Comparison of ENCODE assay signal across 29 cellular contexts in genomic region chr2:129977986-129978385, GRCh38. TPM values are rescaled to one million over a fixed set of nuclear protein-coding genes. Genes with fewer than 3 reads are reported as not detected.
"Had no signal": no experiment of that assay in that cellular context is flagged by ENCODE, and none has a peak within 500 bp of the region (broad histone marks: within the 10 kb centered on the region; RNA-seq: fewer than 3 reads in every experiment).

No MANE protein-coding gene starts in this region.

- DNase-seq: colonic mucosa; cortex of kidney; effector CD8-positive, alpha-beta T cell; effector memory CD8-positive, alpha-beta T cell; endodermal cell; erythroblast; esophagus squamous epithelium; foreskin fibroblast; foreskin melanocyte; gastrocnemius medialis; glutamatergic neuron; head of caudate nucleus; heart right ventricle; hippocampal formation; left cardiac atrium; left lung; left ventricle myocardium superior; lower lobe of right lung; mesenchymal stem cell; mucosa of descending colon had no signal

- H3K4me1 ChIP-seq: colonic mucosa, lower lobe of right lung had no signal

- H3K4me3 ChIP-seq: colonic mucosa, esophagus squamous epithelium, gastrocnemius medialis, heart right ventricle, left lung, lower lobe of right lung, mucosa of descending colon had no signal

- H3K36me3 Mint-ChIP-seq: mesothelial cell of epicardium had no signal

- H3K9me3 ChIP-seq: colonic mucosa, esophagus squamous epithelium, gastrocnemius medialis, heart right ventricle, left lung, lower lobe of right lung, mucosa of descending colon had no signal

- H3K4me1 Mint-ChIP-seq: endodermal cell had no signal

- H3K27ac Mint-ChIP-seq: dendritic cell treated with granulocyte-macrophage colony-stimulating factor and Interleukin-4, amounts not matched to agents 40 ng/mL and 50 ng/mL, for 4 days; effector memory CD8-positive, alpha-beta T cell; endodermal cell; mesothelial cell of epicardium had no signal

- H3K9me3 Mint-ChIP-seq: dendritic cell treated with granulocyte-macrophage colony-stimulating factor and Interleukin-4, amounts not matched to agents 40 ng/mL and 50 ng/mL, for 4 days; endodermal cell; mesothelial cell of epicardium had no signal

- H3K36me3 ChIP-seq: colonic mucosa, esophagus squamous epithelium, gastrocnemius medialis, heart right ventricle, left lung, lower lobe of right lung had no signal

- H3K27me3 ChIP-seq: colonic mucosa had no signal

- H3K27ac ChIP-seq: colonic mucosa, epithelial cell of prostate, esophagus squamous epithelium, gastrocnemius medialis, heart right ventricle, left lung, lower lobe of right lung had no signal

- H3K4me3 Mint-ChIP-seq: dendritic cell treated with granulocyte-macrophage colony-stimulating factor and Interleukin-4, amounts not matched to agents 40 ng/mL and 50 ng/mL, for 4 days; endodermal cell; mesothelial cell of epicardium had no signal

RNA-seq across cellular contexts. Expression of gene RAB6C, which starts 1.5 kb away (rescaled TPM):
- total RNA-seq: dermis microvascular lymphatic vessel endothelial cell, esophagus mucosa, esophagus squamous epithelium, gastrocnemius medialis, glomerular endothelial cell, left lung, lower leg skin, lower lobe of right lung, mesenteric fat pad had no signal
- polyA plus RNA-seq: keratinocyte had no signal
